In the genomic region with DNA sequence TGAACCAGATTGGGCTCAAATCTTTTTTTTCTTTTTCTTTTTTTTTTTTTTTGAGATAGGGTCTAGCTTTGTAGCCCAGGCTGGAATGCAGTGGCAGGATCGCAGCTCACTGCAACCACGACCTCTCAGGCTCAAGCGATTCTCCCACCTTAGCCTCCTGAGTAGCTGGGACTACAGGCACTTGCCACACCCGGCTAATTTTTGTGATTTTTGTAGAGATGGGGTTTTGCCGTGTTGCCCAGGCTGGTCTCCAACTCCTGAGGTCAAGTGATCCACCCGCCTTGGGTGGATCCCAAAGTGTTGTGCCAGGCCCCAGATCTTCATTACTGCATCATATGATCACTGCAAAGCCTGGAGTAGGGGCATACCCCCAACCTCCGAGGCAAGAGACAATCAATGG, we compare ENCODE assay signal across 22 cellular contexts. TPM values are rescaled to one million over a fixed set of nuclear protein-coding genes. Genes with fewer than 3 reads are reported as not detected.
DNase-seq lines count a peak whose midpoint lies in the region; ATAC-seq lines count a peak whose summit lies in the region.
"Had no signal": no experiment of that assay in that cellular context is flagged by ENCODE, and none has a peak within 500 bp of the region (broad histone marks: within the 10 kb centered on the region; RNA-seq: fewer than 3 reads in every experiment).

No MANE protein-coding gene starts in this region.

- H3K27me3 Mint-ChIP-seq in stimulated activated naive CD8-positive, alpha-beta T cell treated with anti-CD3 and anti-CD28 coated beads, Interleukin-15, Interleukin-2, amounts not matched to agents 100 ng/mL and 50 ng/mL, for 24 hours: no peaks in the 10 kb centered on the region
- no peaks in the 10 kb centered on the region for H3K27me3 Mint-ChIP-seq in activated T-helper 1 cell treated with anti-CD3 and anti-CD28 coated beads, Interleukin-12 subunit alpha, Interleukin-12 subunit beta, Interleukin-2, Interleukin-4 antibody, amounts not matched to agents 30 ng/mL and 10 ng/mL and 1 ng/mL, durations not matched to agents 14 hours and 24 hours and 36 hours (ENCODE audit: insufficient read depth)
- H3K27me3 Mint-ChIP-seq in naive thymus-derived CD8-positive, alpha-beta T cell: no peaks in the 10 kb centered on the region
- H3K27me3 Mint-ChIP-seq: memory B cell had no signal

- peaks cover 20% of the 10 kb centered on the region for H3K36me3 Mint-ChIP-seq in stimulated activated naive CD8-positive, alpha-beta T cell treated with anti-CD3 and anti-CD28 coated beads, Interleukin-15, Interleukin-2, amounts not matched to agents 100 ng/mL and 50 ng/mL, for 24 hours (ENCODE audit: low read depth)
- H3K36me3 Mint-ChIP-seq in activated T-helper 1 cell treated with anti-CD3 and anti-CD28 coated beads, Interleukin-12 subunit alpha, Interleukin-12 subunit beta, Interleukin-2, Interleukin-4 antibody, amounts not matched to agents 30 ng/mL and 10 ng/mL and 1 ng/mL, durations not matched to agents 14 hours and 24 hours and 36 hours (ENCODE audit: low read depth): peaks cover 15% of the 10 kb centered on the region
- H3K36me3 Mint-ChIP-seq in naive thymus-derived CD8-positive, alpha-beta T cell: peaks cover 0 to 34% (median 16%) of the 10 kb centered on the region in 3 donors

- no peak for DNase-seq in stimulated activated naive CD8-positive, alpha-beta T cell treated with anti-CD3 and anti-CD28 coated beads, Interleukin-15, Interleukin-2, amounts not matched to agents 100 U/mL and 50 U/mL, for 24 hours
- DNase-seq in activated T-helper 1 cell treated with anti-CD3 and anti-CD28 coated beads, Interleukin-12 subunit alpha, Interleukin-12 subunit beta, Interleukin-2, Interleukin-4 antibody, amounts not matched to agents 30 ng/mL and 10 ng/mL and 1 ng/mL, durations not matched to agents 14 hours and 24 hours and 36 hours (ENCODE audit: low spot score): no peak
- no peak for DNase-seq in naive thymus-derived CD8-positive, alpha-beta T cell
- DNase-seq in NCI-H748 (lab: John Stamatoyannopoulos, UW; ENCODE audit: unreplicated experiment): no peak
- DNase-seq: activated CD4-positive, alpha-beta T cell treated with anti-CD3 and anti-CD28 coated beads, Interleukin-2, amount 50 U/mL, for 48 hours; activated T-cell treated with anti-CD3 and anti-CD28 coated beads, Interleukin-2, amount 50 U/mL, for 1 hour; amygdala; Calu3; effector memory CD4-positive, alpha-beta T cell; GF-D8; hypothalamus; NCI-H1048; NCI-H2107; NCI-H526 treated with DMSO at 0.1 percent for 48 hours; Peyer's patch; sigmoid colon; stimulated activated CD4-positive, alpha-beta T cell treated with anti-CD3 and anti-CD28 coated beads, Interleukin-2, amount 100 ng/mL, for 24 hours had no signal

- H3K4me3 Mint-ChIP-seq in stimulated activated naive CD8-positive, alpha-beta T cell treated with anti-CD3 and anti-CD28 coated beads, Interleukin-15, Interleukin-2, amounts not matched to agents 100 ng/mL and 50 ng/mL, for 24 hours: peak overlapping the region; percentile 100
- H3K4me3 Mint-ChIP-seq in activated T-helper 1 cell treated with anti-CD3 and anti-CD28 coated beads, Interleukin-12 subunit alpha, Interleukin-12 subunit beta, Interleukin-2, Interleukin-4 antibody, amounts not matched to agents 30 ng/mL and 10 ng/mL and 1 ng/mL, durations not matched to agents 14 hours and 24 hours and 36 hours: peak overlapping the region; percentile 99
- peak overlapping the region in 7 of 10 donors; percentile 11 to 98 (median 94) for H3K4me3 Mint-ChIP-seq in naive thymus-derived CD8-positive, alpha-beta T cell

- H3K4me1 Mint-ChIP-seq in stimulated activated naive CD8-positive, alpha-beta T cell treated with anti-CD3 and anti-CD28 coated beads, Interleukin-15, Interleukin-2, amounts not matched to agents 100 ng/mL and 50 ng/mL, for 24 hours (ENCODE audit: low read depth): peaks cover 47% of the 10 kb centered on the region
- H3K4me1 Mint-ChIP-seq in activated T-helper 1 cell treated with anti-CD3 and anti-CD28 coated beads, Interleukin-12 subunit alpha, Interleukin-12 subunit beta, Interleukin-2, Interleukin-4 antibody, amounts not matched to agents 30 ng/mL and 10 ng/mL and 1 ng/mL, durations not matched to agents 14 hours and 24 hours and 36 hours (ENCODE audit: low read depth): peaks cover 17% of the 10 kb centered on the region
- H3K4me1 Mint-ChIP-seq in naive thymus-derived CD8-positive, alpha-beta T cell: peaks cover 17 to 48% (median 37%) of the 10 kb centered on the region in 4 donors

- H3K9me3 Mint-ChIP-seq in stimulated activated naive CD8-positive, alpha-beta T cell treated with anti-CD3 and anti-CD28 coated beads, Interleukin-15, Interleukin-2, amounts not matched to agents 100 ng/mL and 50 ng/mL, for 24 hours: no peaks in the 10 kb centered on the region
- H3K9me3 Mint-ChIP-seq in activated T-helper 1 cell treated with anti-CD3 and anti-CD28 coated beads, Interleukin-12 subunit alpha, Interleukin-12 subunit beta, Interleukin-2, Interleukin-4 antibody, amounts not matched to agents 30 ng/mL and 10 ng/mL and 1 ng/mL, durations not matched to agents 14 hours and 24 hours and 36 hours: no peaks in the 10 kb centered on the region
- H3K9me3 Mint-ChIP-seq in naive thymus-derived CD8-positive, alpha-beta T cell: no peaks in the 10 kb centered on the region
- H3K9me3 Mint-ChIP-seq: memory B cell had no signal

- intact Hi-C loops in activated T-helper 1 cell treated with anti-CD3 and anti-CD28 coated beads, Interleukin-12 subunit alpha, Interleukin-12 subunit beta, Interleukin-2, Interleukin-4 antibody, amounts not matched to agents 30 ng/mL and 10 ng/mL and 1 ng/mL, durations not matched to agents 14 hours and 24 hours and 36 hours (cut with micrococcal nuclease): loop anchor here (10.0 kb wide), 1 partner anchor 494 kb away; the partner anchor contains the start of gene EIF4H

- ATAC-seq in stimulated activated naive CD8-positive, alpha-beta T cell treated with anti-CD3 and anti-CD28 coated beads, Interleukin-15, Interleukin-2, amounts not matched to agents 100 U/mL and 50 U/mL, for 24 hours: no peak
- no peak for ATAC-seq in naive thymus-derived CD8-positive, alpha-beta T cell
- ATAC-seq in GM19324 (IDR thresholded peaks at IDR 0.05; ENCODE audit: low FRiP score, unreplicated experiment): no peak
- ATAC-seq in GM18502 (IDR thresholded peaks at IDR 0.05; ENCODE audit: poor library complexity, unreplicated experiment): no peak
- no peak for ATAC-seq in GM18868 (IDR thresholded peaks at IDR 0.05; ENCODE audit: unreplicated experiment)

- no peak overlapping the region for H3K27ac Mint-ChIP-seq in stimulated activated naive CD8-positive, alpha-beta T cell treated with anti-CD3 and anti-CD28 coated beads, Interleukin-15, Interleukin-2, amounts not matched to agents 100 ng/mL and 50 ng/mL, for 24 hours
- no peak overlapping the region for H3K27ac Mint-ChIP-seq in activated T-helper 1 cell treated with anti-CD3 and anti-CD28 coated beads, Interleukin-12 subunit alpha, Interleukin-12 subunit beta, Interleukin-2, Interleukin-4 antibody, amounts not matched to agents 30 ng/mL and 10 ng/mL and 1 ng/mL, durations not matched to agents 14 hours and 24 hours and 36 hours
- H3K27ac Mint-ChIP-seq in naive thymus-derived CD8-positive, alpha-beta T cell: peak overlapping the region in 2 of 10 donors; percentile 10 to 37

- POLR2A ChIA-PET in naive thymus-derived CD8-positive, alpha-beta T cell (lab: Charles Lee): interaction anchor here (0.6 to 0.7 kb wide), 2 partner anchors 9 to 22 kb away, joined by 3 to 4 read pairs; no protein-coding TSS in a partner anchor

RNA-seq across cellular contexts. Expression of gene DNAJC30, which starts 2.8 kb away (rescaled TPM):
- total RNA-seq in activated T-helper 1 cell treated with anti-CD3 and anti-CD28 coated beads, Interleukin-12 subunit alpha, Interleukin-12 subunit beta, Interleukin-2, Interleukin-4 antibody, amounts not matched to agents 30 ng/mL and 10 ng/mL and 1 ng/mL, durations not matched to agents 14 hours and 24 hours and 36 hours: 11.2 and 11.6 TPM in 2 replicates
- 10 to 100 TPM; 22.1 to 23.7 TPM for total RNA-seq in naive thymus-derived CD8-positive, alpha-beta T cell
- 10 to 100 TPM; 10.1 to 13.3 (median 11.9) TPM for polyA plus RNA-seq in naive thymus-derived CD8-positive, alpha-beta T cell

RNA-seq across cellular contexts. Expression of gene BUD23, which starts 2.9 kb away (rescaled TPM):
- 128 and 138 TPM in 2 replicates for total RNA-seq in activated T-helper 1 cell treated with anti-CD3 and anti-CD28 coated beads, Interleukin-12 subunit alpha, Interleukin-12 subunit beta, Interleukin-2, Interleukin-4 antibody, amounts not matched to agents 30 ng/mL and 10 ng/mL and 1 ng/mL, durations not matched to agents 14 hours and 24 hours and 36 hours
- total RNA-seq in naive thymus-derived CD8-positive, alpha-beta T cell: 10 to 100 TPM; 67.2 to 69.7 TPM
- 100 to 1,000 TPM; 123 to 139 (median 136) TPM for polyA plus RNA-seq in naive thymus-derived CD8-positive, alpha-beta T cell

RNA-seq across cellular contexts. Expression of gene VPS37D, which starts 12.9 kb away (rescaled TPM):
- total RNA-seq in activated T-helper 1 cell treated with anti-CD3 and anti-CD28 coated beads, Interleukin-12 subunit alpha, Interleukin-12 subunit beta, Interleukin-2, Interleukin-4 antibody, amounts not matched to agents 30 ng/mL and 10 ng/mL and 1 ng/mL, durations not matched to agents 14 hours and 24 hours and 36 hours: 0.18 and 0.34 TPM in 2 replicates
- total RNA-seq in naive thymus-derived CD8-positive, alpha-beta T cell: 1 to 10 TPM in 1 of 2 experiments, under 1 TPM in 1; 0.63 to 1.0 TPM
- polyA plus RNA-seq in naive thymus-derived CD8-positive, alpha-beta T cell: under 1 TPM in 2 of 3 donors, not detected in 1; 0.14 to 0.30 TPM

RNA-seq across cellular contexts. Expression of gene STX1A, which starts 39.0 kb away (rescaled TPM):
- total RNA-seq in activated T-helper 1 cell treated with anti-CD3 and anti-CD28 coated beads, Interleukin-12 subunit alpha, Interleukin-12 subunit beta, Interleukin-2, Interleukin-4 antibody, amounts not matched to agents 30 ng/mL and 10 ng/mL and 1 ng/mL, durations not matched to agents 14 hours and 24 hours and 36 hours: 24.9 and 26.7 TPM in 2 replicates
- total RNA-seq in naive thymus-derived CD8-positive, alpha-beta T cell: 1 to 10 TPM; 5.7 to 7.8 TPM
- polyA plus RNA-seq in naive thymus-derived CD8-positive, alpha-beta T cell: 1 to 10 TPM in 2 of 3 donors, under 1 TPM in 1; 0.69 to 2.2 (median 2.1) TPM

RNA-seq across cellular contexts. Expression of gene MLXIPL, which starts 56.2 kb away (rescaled TPM):
- not detected in 2 replicates for total RNA-seq in activated T-helper 1 cell treated with anti-CD3 and anti-CD28 coated beads, Interleukin-12 subunit alpha, Interleukin-12 subunit beta, Interleukin-2, Interleukin-4 antibody, amounts not matched to agents 30 ng/mL and 10 ng/mL and 1 ng/mL, durations not matched to agents 14 hours and 24 hours and 36 hours
- total RNA-seq in naive thymus-derived CD8-positive, alpha-beta T cell: not detected
- polyA plus RNA-seq in naive thymus-derived CD8-positive, alpha-beta T cell: not detected
